8 cellular contexts compared by ENCODE assay signal in genomic region chr12:56007148-56007891, GRCh38. TPM values are rescaled to one million over a fixed set of nuclear protein-coding genes. Genes with fewer than 3 reads are reported as not detected.
DNase-seq lines count a peak whose midpoint lies in the region; ATAC-seq and TF ChIP-seq lines count a peak whose summit lies in the region.

No MANE protein-coding gene starts in this region.

- peak overlapping the region; percentile 69 for H3K4me3 ChIP-seq in colonic mucosa

- peak; percentile 88 for DNase-seq in NCI-H1436 (lab: John Stamatoyannopoulos, UW)
- no peak for DNase-seq in NCI-H1436 treated with DMSO at 0.1 percent for 48 hours (lab: John Stamatoyannopoulos, UW)
- peak; percentile 89 for DNase-seq in NCI-H510A (lab: John Stamatoyannopoulos, UW)
- peak; percentile 78 to 79 for DNase-seq in activated CD4-positive, alpha-beta T cell treated with anti-CD3 and anti-CD28 coated beads for 4 hours
- DNase-seq in colonic mucosa: peak; percentile 91
- DNase-seq in stimulated activated CD4-positive, alpha-beta T cell treated with anti-CD3 and anti-CD28 coated beads, Interleukin-15, amount 100 ng/mL, for 48 hours (ENCODE audit: low read depth in 2 of 2): peak; percentile 69 to 78

- H3K36me3 ChIP-seq in colonic mucosa: no peaks in the 10 kb centered on the region

- peaks cover 2% of the 10 kb centered on the region for H3K4me1 ChIP-seq in colonic mucosa

- no peaks in the 10 kb centered on the region for H3K9me3 ChIP-seq in colonic mucosa

- TF ChIP-seq CTCF in colonic mucosa (IDR thresholded peaks at IDR 0.05): no peak

- ATAC-seq in HG03196 (IDR thresholded peaks at IDR 0.05; ENCODE audit: unreplicated experiment): peak; percentile 62

- intact Hi-C loops in colonic mucosa (cut with DNase I): no loop called here

- H3K27me3 ChIP-seq in colonic mucosa (no peaks in the 10 kb centered on the region), layer of hippocampus (ENCODE audit: control insufficient read depth, insufficient read depth, low read length) (no peaks in the 10 kb centered on the region)

- H3K27ac ChIP-seq in colonic mucosa: peak overlapping the region; percentile 87
- H3K27ac ChIP-seq in layer of hippocampus (ENCODE audit: low read depth, low read length): peak overlapping the region; percentile 92

- peak overlapping the region; percentile 62 to 88 for H3K9ac ChIP-seq in colonic mucosa (ENCODE audit: low read depth in 2 of 2, low read length in 2 of 2)

RNA-seq across cellular contexts. Expression of gene SUOX, which starts 10.2 kb away (rescaled TPM):
- 10 to 100 TPM; 25.8 to 35.8 TPM for total RNA-seq in colonic mucosa

RNA-seq across cellular contexts. Expression of gene IKZF4, which starts 13.5 kb away (rescaled TPM):
- 1 to 10 TPM; 4.7 to 5.6 TPM for total RNA-seq in colonic mucosa

RNA-seq across cellular contexts. Expression of gene RAB5B, which starts 33.4 kb away (rescaled TPM):
- total RNA-seq in colonic mucosa: 100 to 1,000 TPM; 112 to 178 TPM

RNA-seq across cellular contexts. Expression of gene RPS26, which starts 34.4 kb away (rescaled TPM):
- total RNA-seq in colonic mucosa: 10 to 100 TPM; 53.1 to 80.5 TPM

RNA-seq across cellular contexts. Expression of gene CDK2, which starts 40.7 kb away (rescaled TPM):
- total RNA-seq in colonic mucosa: 10 to 100 TPM; 20.9 to 48.9 TPM
